11 cellular contexts compared by ENCODE assay signal in the genomic region with DNA sequence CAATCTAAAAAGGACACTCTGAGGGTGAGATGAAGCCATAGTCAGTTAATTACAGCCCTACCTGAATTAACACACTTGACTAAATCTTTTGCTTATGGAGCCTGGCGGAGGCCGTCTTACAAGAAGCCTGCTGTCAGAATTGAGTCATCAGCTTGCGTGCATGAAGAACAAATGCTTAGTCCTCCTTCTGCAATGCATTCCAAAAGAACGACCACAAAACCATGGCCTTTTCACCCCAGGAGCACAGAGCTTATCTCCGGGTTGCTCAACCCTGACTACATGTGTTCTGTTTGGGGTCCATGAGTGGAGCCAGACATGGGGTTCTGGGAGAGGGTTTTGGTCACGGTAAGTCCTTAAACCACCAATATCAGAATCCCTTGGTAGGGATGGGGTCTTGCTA.
DNase-seq lines count a peak whose midpoint lies in the region; ATAC-seq and TF ChIP-seq lines count a peak whose summit lies in the region.
"Had no signal": no experiment of that assay in that cellular context is flagged by ENCODE, and none has a peak within 500 bp of the region (broad histone marks: within the 10 kb centered on the region; RNA-seq: fewer than 3 reads in every experiment).

No MANE protein-coding gene starts in this region.

- H3K4me3 Mint-ChIP-seq in activated naive CD8-positive, alpha-beta T cell treated with anti-CD3 and anti-CD28 coated beads for 36 hours, result no peak overlapping the region
- H3K4me3 Mint-ChIP-seq: activated naive CD4-positive, alpha-beta T cell treated with anti-CD3 and anti-CD28 coated beads, Interleukin-2, amount 50 U/mL, for 24 hours; stimulated activated naive CD8-positive, alpha-beta T cell treated with anti-CD3 and anti-CD28 coated beads, Interleukin-15, Interleukin-2, amounts not matched to agents 100 ng/mL and 50 ng/mL, for 24 hours had no signal

- H3K9me3 Mint-ChIP-seq in activated naive CD8-positive, alpha-beta T cell treated with anti-CD3 and anti-CD28 coated beads for 36 hours, result no peaks in the 10 kb centered on the region
- H3K9me3 Mint-ChIP-seq: activated naive CD4-positive, alpha-beta T cell treated with anti-CD3 and anti-CD28 coated beads, Interleukin-2, amount 50 U/mL, for 24 hours; stimulated activated naive CD8-positive, alpha-beta T cell treated with anti-CD3 and anti-CD28 coated beads, Interleukin-15, Interleukin-2, amounts not matched to agents 100 ng/mL and 50 ng/mL, for 24 hours had no signal

- no peak for TF ChIP-seq CTCF in mucosa of descending colon (IDR thresholded peaks at IDR 0.05)

- DNase-seq in mucosa of descending colon (no peak), NCI-H1092 (lab: John Stamatoyannopoulos, UW) (no peak), cortex of kidney (lab: John Stamatoyannopoulos, UW) (no peak), NCI-H1436 (lab: John Stamatoyannopoulos, UW) (no peak)
- DNase-seq in activated naive CD8-positive, alpha-beta T cell treated with anti-CD3 and anti-CD28 coated beads for 36 hours, result no peak
- DNase-seq: NCI-H748 treated with DMSO at 0.1 percent for 48 hours had no signal

- ATAC-seq in GM18519 (IDR thresholded peaks at IDR 0.05; ENCODE audit: low FRiP score, unreplicated experiment), result peak; percentile 84
- peak; percentile 68 for ATAC-seq in HG02981 (IDR thresholded peaks at IDR 0.05; ENCODE audit: unreplicated experiment)
- peak; percentile 76 for ATAC-seq in SK-N-SH treated with all-trans-retinoic acid at 6 μM for 48 hours
- peak; percentile 22 for ATAC-seq in mucosa of descending colon

- no peaks in the 10 kb centered on the region for H3K9me3 ChIP-seq in mucosa of descending colon

- no peaks in the 10 kb centered on the region for H3K36me3 ChIP-seq in mucosa of descending colon (ENCODE audit: low read depth)

- H3K4me1 ChIP-seq in mucosa of descending colon (ENCODE audit: low read depth), result no peaks in the 10 kb centered on the region

- H3K4me1 Mint-ChIP-seq in activated naive CD8-positive, alpha-beta T cell treated with anti-CD3 and anti-CD28 coated beads for 36 hours, result peaks cover 2% of the 10 kb centered on the region

- H3K36me3 Mint-ChIP-seq in activated naive CD8-positive, alpha-beta T cell treated with anti-CD3 and anti-CD28 coated beads for 36 hours, result no peaks in the 10 kb centered on the region
- H3K36me3 Mint-ChIP-seq: activated naive CD4-positive, alpha-beta T cell treated with anti-CD3 and anti-CD28 coated beads, Interleukin-2, amount 50 U/mL, for 24 hours had no signal

- no peak overlapping the region for H3K4me3 ChIP-seq in mucosa of descending colon

- H3K27ac Mint-ChIP-seq in activated naive CD8-positive, alpha-beta T cell treated with anti-CD3 and anti-CD28 coated beads for 36 hours, result no peak overlapping the region
- H3K27ac Mint-ChIP-seq: activated naive CD4-positive, alpha-beta T cell treated with anti-CD3 and anti-CD28 coated beads, Interleukin-2, amount 50 U/mL, for 24 hours; stimulated activated naive CD8-positive, alpha-beta T cell treated with anti-CD3 and anti-CD28 coated beads, Interleukin-15, Interleukin-2, amounts not matched to agents 100 ng/mL and 50 ng/mL, for 24 hours had no signal

- intact Hi-C loops in mucosa of descending colon (cut with DNase I, micrococcal nuclease), result no loop called here

- no peaks in the 10 kb centered on the region for H3K27me3 Mint-ChIP-seq in activated naive CD8-positive, alpha-beta T cell treated with anti-CD3 and anti-CD28 coated beads for 36 hours
- H3K27me3 Mint-ChIP-seq: activated naive CD4-positive, alpha-beta T cell treated with anti-CD3 and anti-CD28 coated beads, Interleukin-2, amount 50 U/mL, for 24 hours had no signal

TF ChIP-seq in SK-N-SH treated with all-trans-retinoic acid at 6 μM for 48 hours, 23 proteins besides CTCF, POLR2A, EP300 and RAD21:
- TF ChIP-seq, protein P1, sequence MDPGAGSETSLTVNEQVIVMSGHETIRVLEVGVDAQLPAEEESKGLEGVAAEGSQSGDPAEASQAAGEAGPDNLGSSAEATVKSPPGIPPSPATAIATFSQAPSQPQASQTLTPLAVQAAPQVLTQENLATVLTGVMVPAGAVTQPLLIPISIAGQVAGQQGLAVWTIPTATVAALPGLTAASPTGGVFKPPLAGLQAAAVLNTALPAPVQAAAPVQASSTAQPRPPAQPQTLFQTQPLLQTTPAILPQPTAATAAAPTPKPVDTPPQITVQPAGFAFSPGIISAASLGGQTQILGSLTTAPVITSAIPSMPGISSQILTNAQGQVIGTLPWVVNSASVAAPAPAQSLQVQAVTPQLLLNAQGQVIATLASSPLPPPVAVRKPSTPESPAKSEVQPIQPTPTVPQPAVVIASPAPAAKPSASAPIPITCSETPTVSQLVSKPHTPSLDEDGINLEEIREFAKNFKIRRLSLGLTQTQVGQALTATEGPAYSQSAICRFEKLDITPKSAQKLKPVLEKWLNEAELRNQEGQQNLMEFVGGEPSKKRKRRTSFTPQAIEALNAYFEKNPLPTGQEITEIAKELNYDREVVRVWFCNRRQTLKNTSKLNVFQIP (CRISPR knock-in tag; IDR thresholded peaks at IDR 0.05; ENCODE audit: borderline replicate concordance, low read depth), result no peak
- no peak for TF ChIP-seq TCF4 (CRISPR knock-in tag; IDR thresholded peaks at IDR 0.05; ENCODE audit: borderline replicate concordance)
- no peak for TF ChIP-seq ARNTL (CRISPR knock-in tag; IDR thresholded peaks at IDR 0.05; ENCODE audit: borderline replicate concordance, low read depth)
- no peak for TF ChIP-seq BACH2 (CRISPR knock-in tag; IDR thresholded peaks at IDR 0.05; ENCODE audit: borderline replicate concordance)
- TF ChIP-seq CSDC2 (CRISPR knock-in tag; IDR thresholded peaks at IDR 0.05), result no peak
- no peak for TF ChIP-seq ZC3H10 (CRISPR knock-in tag; IDR thresholded peaks at IDR 0.05)
- TF ChIP-seq RARB (CRISPR knock-in tag; IDR thresholded peaks at IDR 0.05), result no peak
- TF ChIP-seq SNAI2 (CRISPR knock-in tag; IDR thresholded peaks at IDR 0.05), result no peak
- no peak for TF ChIP-seq ISL1 (CRISPR knock-in tag; IDR thresholded peaks at IDR 0.05)
- TF ChIP-seq PPARA (CRISPR knock-in tag; IDR thresholded peaks at IDR 0.05; ENCODE audit: borderline replicate concordance), result no peak
- no peak for TF ChIP-seq ESRRG (CRISPR knock-in tag; IDR thresholded peaks at IDR 0.05)
- no peak for TF ChIP-seq OSR1 (CRISPR knock-in tag; IDR thresholded peaks at IDR 0.05)
- TF ChIP-seq GLIS3 (CRISPR knock-in tag; IDR thresholded peaks at IDR 0.05), result no peak
- TF ChIP-seq, protein P2, sequence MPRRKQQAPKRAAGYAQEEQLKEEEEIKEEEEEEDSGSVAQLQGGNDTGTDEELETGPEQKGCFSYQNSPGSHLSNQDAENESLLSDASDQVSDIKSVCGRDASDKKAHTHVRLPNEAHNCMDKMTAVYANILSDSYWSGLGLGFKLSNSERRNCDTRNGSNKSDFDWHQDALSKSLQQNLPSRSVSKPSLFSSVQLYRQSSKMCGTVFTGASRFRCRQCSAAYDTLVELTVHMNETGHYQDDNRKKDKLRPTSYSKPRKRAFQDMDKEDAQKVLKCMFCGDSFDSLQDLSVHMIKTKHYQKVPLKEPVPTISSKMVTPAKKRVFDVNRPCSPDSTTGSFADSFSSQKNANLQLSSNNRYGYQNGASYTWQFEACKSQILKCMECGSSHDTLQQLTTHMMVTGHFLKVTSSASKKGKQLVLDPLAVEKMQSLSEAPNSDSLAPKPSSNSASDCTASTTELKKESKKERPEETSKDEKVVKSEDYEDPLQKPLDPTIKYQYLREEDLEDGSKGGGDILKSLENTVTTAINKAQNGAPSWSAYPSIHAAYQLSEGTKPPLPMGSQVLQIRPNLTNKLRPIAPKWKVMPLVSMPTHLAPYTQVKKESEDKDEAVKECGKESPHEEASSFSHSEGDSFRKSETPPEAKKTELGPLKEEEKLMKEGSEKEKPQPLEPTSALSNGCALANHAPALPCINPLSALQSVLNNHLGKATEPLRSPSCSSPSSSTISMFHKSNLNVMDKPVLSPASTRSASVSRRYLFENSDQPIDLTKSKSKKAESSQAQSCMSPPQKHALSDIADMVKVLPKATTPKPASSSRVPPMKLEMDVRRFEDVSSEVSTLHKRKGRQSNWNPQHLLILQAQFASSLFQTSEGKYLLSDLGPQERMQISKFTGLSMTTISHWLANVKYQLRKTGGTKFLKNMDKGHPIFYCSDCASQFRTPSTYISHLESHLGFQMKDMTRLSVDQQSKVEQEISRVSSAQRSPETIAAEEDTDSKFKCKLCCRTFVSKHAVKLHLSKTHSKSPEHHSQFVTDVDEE (CRISPR knock-in tag; IDR thresholded peaks at IDR 0.05), result no peak
- no peak for TF ChIP-seq ZNF565 (CRISPR knock-in tag; conservative IDR thresholded peaks at IDR 0.05; ENCODE audit: low read depth)
- TF ChIP-seq, protein P3, sequence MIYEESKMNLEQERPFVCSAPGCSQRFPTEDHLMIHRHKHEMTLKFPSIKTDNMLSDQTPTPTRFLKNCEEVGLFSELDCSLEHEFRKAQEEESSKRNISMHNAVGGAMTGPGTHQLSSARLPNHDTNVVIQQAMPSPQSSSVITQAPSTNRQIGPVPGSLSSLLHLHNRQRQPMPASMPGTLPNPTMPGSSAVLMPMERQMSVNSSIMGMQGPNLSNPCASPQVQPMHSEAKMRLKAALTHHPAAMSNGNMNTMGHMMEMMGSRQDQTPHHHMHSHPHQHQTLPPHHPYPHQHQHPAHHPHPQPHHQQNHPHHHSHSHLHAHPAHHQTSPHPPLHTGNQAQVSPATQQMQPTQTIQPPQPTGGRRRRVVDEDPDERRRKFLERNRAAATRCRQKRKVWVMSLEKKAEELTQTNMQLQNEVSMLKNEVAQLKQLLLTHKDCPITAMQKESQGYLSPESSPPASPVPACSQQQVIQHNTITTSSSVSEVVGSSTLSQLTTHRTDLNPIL (CRISPR knock-in tag; IDR thresholded peaks at IDR 0.05; ENCODE audit: low read depth), result no peak
- no peak for TF ChIP-seq ZFP3 (CRISPR knock-in tag; IDR thresholded peaks at IDR 0.05)
- TF ChIP-seq TOX (CRISPR knock-in tag; IDR thresholded peaks at IDR 0.05; ENCODE audit: borderline replicate concordance), result no peak
- TF ChIP-seq ZFP30 (CRISPR knock-in tag; IDR thresholded peaks at IDR 0.05), result no peak

Comparison
In these comparisons a context has a peak if more than half of its experiments do, and no peak if none do; other contexts are left out.
1. ATAC-seq: peak in every context shown above with its lines; median percentile 84 in GM18519; 76 in SK-N-SH treated with all-trans-retinoic acid at 6 μM for 48 hours; 68 in HG02981; 22 in mucosa of descending colon.